In genomic region chr16:70370145-70370544, GRCh38 we compare ENCODE assay signal across 8 cellular contexts. TPM values are rescaled to one million over a fixed set of nuclear protein-coding genes. Genes with fewer than 3 reads are reported as not detected.
A peak's percentile ranks its signal among the peaks of the same experiment; 100 is the strongest.
DNase-seq lines count a peak whose midpoint lies in the region; ATAC-seq, FAIRE-seq and TF ChIP-seq lines count a peak whose summit lies in the region.
"Not testable (repeated sequence)": the region's sequence is repeated elsewhere in the genome, so short reads cannot be mapped to it uniquely, and the experiment has no call there.

No MANE protein-coding gene starts in this region.

- H3K36me3 ChIP-seq in Loucy (ENCODE audit: insufficient read depth, low read length), result peaks cover 53% of the 10 kb centered on the region; the same call in 1 of the 2 replicates
- H3K36me3 ChIP-seq in endocrine pancreas (ENCODE audit: control insufficient read depth, insufficient read depth, low read length); parathyroid adenoma (ENCODE audit: control insufficient read depth, insufficient read depth, low read length): not testable (repeated sequence)
- peaks cover 92% of the 10 kb centered on the region for H3K36me3 ChIP-seq in upper lobe of right lung

- H4K20me1 ChIP-seq in Loucy (ENCODE audit: insufficient read depth, low read length, poor library complexity, severe bottlenecking), result not testable (repeated sequence)

- H3K9ac ChIP-seq in Loucy (ENCODE audit: low read depth, low read length, poor library complexity, severe bottlenecking); parathyroid adenoma: not testable (repeated sequence)
- H3K9ac ChIP-seq in endocrine pancreas (ENCODE audit: control insufficient read depth, insufficient read depth, low read length), result peak overlapping the region; percentile 32

- not testable (repeated sequence) for H3F3A ChIP-seq in Loucy (ENCODE audit: low read depth)

- H2AFZ ChIP-seq in Loucy (ENCODE audit: low read length); parathyroid adenoma: not testable (repeated sequence)

- not testable (repeated sequence) for H3K4me2 ChIP-seq in Loucy (ENCODE audit: low read depth, low read length, poor library complexity, severe bottlenecking); parathyroid adenoma (ENCODE audit: low read length)

- intact Hi-C loops in upper lobe of right lung (cut with DNase I), result not testable (repeated sequence)

- not testable (repeated sequence) for H3K27ac ChIP-seq in VCaP, parathyroid adenoma, upper lobe of right lung

- H3K27ac Mint-ChIP-seq in activated naive CD4-positive, alpha-beta T cell treated with anti-CD3 and anti-CD28 coated beads, Interleukin-2, amount 10 ng/mL, durations not matched to agents 7 days and 5 days, result peak overlapping the region; percentile 75

- CTCF ChIA-PET in activated naive CD4-positive, alpha-beta T cell treated with anti-CD3 and anti-CD28 coated beads, Interleukin-2, amount 10 ng/mL, durations not matched to agents 7 days and 5 days (lab: Charles Lee), result interaction anchor here (0.7 to 2.2 kb wide), 10 partner anchors 9 to 283 kb away, joined by 3 to 17 read pairs (median 4); partner anchors contain the start of gene FCSK

- H3K79me2 ChIP-seq in Loucy (ENCODE audit: insufficient read depth, low read length); parathyroid adenoma: not testable (repeated sequence)

- peak; percentile 44 for DNase-seq in ELR (ENCODE audit: low read depth)
- DNase-seq in activated naive CD4-positive, alpha-beta T cell treated with anti-CD3 and anti-CD28 coated beads, Interleukin-2, amount 10 ng/mL, durations not matched to agents 7 days and 5 days, result peak; percentile 58
- not testable (repeated sequence) for DNase-seq in upper lobe of right lung

- H3K9me2 ChIP-seq in Loucy (replicated peaks; ENCODE audit: low read depth, low read length), result not testable (repeated sequence)

- H3K27me3 Mint-ChIP-seq in activated naive CD4-positive, alpha-beta T cell treated with anti-CD3 and anti-CD28 coated beads, Interleukin-2, amount 10 ng/mL, durations not matched to agents 7 days and 5 days, result not testable (repeated sequence)

- peak; percentile 61 for TF ChIP-seq CTCF in Loucy (conservative IDR thresholded peaks at IDR 0.05; ENCODE audit: low read length)
- peak; percentile 77 for TF ChIP-seq CTCF in VCaP (conservative IDR thresholded peaks at IDR 0.05)
- TF ChIP-seq CTCF in parathyroid adenoma (IDR thresholded peaks at IDR 0.05), result peak; percentile 70
- TF ChIP-seq CTCF in upper lobe of right lung (IDR thresholded peaks at IDR 0.05), result peak; percentile 57

- ATAC-seq in upper lobe of right lung, result peak; percentile 62

- not testable (repeated sequence) for H3K27me3 ChIP-seq in Loucy (ENCODE audit: insufficient read depth, low read length, poor library complexity, severe bottlenecking); endocrine pancreas (ENCODE audit: control insufficient read depth, insufficient read depth, low read length); parathyroid adenoma (ENCODE audit: control insufficient read depth, insufficient read depth, low read length); upper lobe of right lung

- H3K4me3 ChIP-seq in Loucy (ENCODE audit: low read length, poor library complexity, severe bottlenecking); endocrine pancreas (ENCODE audit: control insufficient read depth, insufficient read depth, low read length); parathyroid adenoma (ENCODE audit: low read depth, low read length); upper lobe of right lung: not testable (repeated sequence)

- H3K4me1 Mint-ChIP-seq in activated naive CD4-positive, alpha-beta T cell treated with anti-CD3 and anti-CD28 coated beads, Interleukin-2, amount 10 ng/mL, durations not matched to agents 7 days and 5 days, result not testable (repeated sequence)

- not testable (repeated sequence) for H3K4me1 ChIP-seq in Loucy (ENCODE audit: insufficient read depth, low read length, poor library complexity, severe bottlenecking); endocrine pancreas (ENCODE audit: control insufficient read depth, insufficient read depth, low read length); parathyroid adenoma; upper lobe of right lung

- H3K4me3 Mint-ChIP-seq in activated naive CD4-positive, alpha-beta T cell treated with anti-CD3 and anti-CD28 coated beads, Interleukin-2, amount 10 ng/mL, durations not matched to agents 7 days and 5 days, result not testable (repeated sequence)

- FAIRE-seq in islet of Langerhans (lab: Jason Lieb, UNC), result peak; percentile 21

- peaks cover 42% of the 10 kb centered on the region for H3K36me3 Mint-ChIP-seq in activated naive CD4-positive, alpha-beta T cell treated with anti-CD3 and anti-CD28 coated beads, Interleukin-2, amount 10 ng/mL, durations not matched to agents 7 days and 5 days

- H3K9me3 ChIP-seq in Loucy (ENCODE audit: insufficient read depth, low read depth, low read length); endocrine pancreas (ENCODE audit: control insufficient read depth, low read length); parathyroid adenoma (ENCODE audit: control insufficient read depth, low read length); upper lobe of right lung: not testable (repeated sequence)

- not testable (repeated sequence) for H3K9me3 Mint-ChIP-seq in activated naive CD4-positive, alpha-beta T cell treated with anti-CD3 and anti-CD28 coated beads, Interleukin-2, amount 10 ng/mL, durations not matched to agents 7 days and 5 days

RNA-seq across cellular contexts. Expression of gene DDX19A, which starts 23.4 kb away (rescaled TPM):
- 33.0 TPM for total RNA-seq in upper lobe of right lung
